8 cellular contexts compared by ENCODE assay signal in the genomic region with DNA sequence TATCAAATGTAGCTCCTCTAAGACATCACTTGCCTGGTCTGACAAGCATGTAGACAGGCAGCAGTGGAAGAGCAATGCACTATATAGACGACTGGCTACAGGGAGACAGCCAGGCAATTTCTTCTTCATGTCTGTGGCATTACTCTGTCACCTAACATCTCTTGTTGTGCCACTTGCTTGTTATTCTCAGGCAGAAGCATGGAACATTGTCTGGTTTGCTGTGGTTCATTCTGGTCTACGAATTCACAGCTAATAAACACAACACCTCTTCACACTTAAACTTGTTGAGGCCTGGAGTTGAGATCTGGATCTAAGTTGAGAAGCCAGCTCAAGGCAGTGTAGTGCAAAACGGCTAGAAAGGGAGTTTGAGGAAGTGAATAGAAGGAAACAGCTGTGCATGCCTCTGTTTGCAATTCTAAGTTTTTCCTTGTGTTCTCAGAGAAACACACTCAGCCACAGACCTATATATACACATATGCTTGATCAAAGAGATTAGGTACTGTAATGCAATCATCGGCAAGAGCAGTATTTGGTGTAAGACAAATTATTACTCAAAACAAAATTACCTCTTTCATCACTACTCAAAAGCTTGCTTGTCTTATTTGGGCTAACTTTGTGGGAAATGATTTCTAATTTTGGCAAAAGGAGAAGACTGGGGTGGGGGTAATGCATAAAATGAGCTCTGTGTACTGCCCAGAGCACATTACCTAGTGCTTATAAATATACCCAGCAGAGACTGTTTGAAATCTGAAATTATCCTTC.
A peak's percentile ranks its signal among the peaks of the same experiment; 100 is the strongest.
DNase-seq lines count a peak whose midpoint lies in the region; ATAC-seq, FAIRE-seq and TF ChIP-seq lines count a peak whose summit lies in the region.

No MANE protein-coding gene starts in this region.

- H2AFZ ChIP-seq in SU-DHL-6 (ENCODE audit: low read depth, low read length, severe bottlenecking) (no peak overlapping the region), keratinocyte (ENCODE audit: control insufficient read depth, low read length) (no peak overlapping the region)

- TF ChIP-seq CTCF in A673 (conservative IDR thresholded peaks at IDR 0.05; ENCODE audit: low read depth, low read length) (no peak), SU-DHL-6 (IDR thresholded peaks at IDR 0.05; ENCODE audit: insufficient read depth, low read length, poor library complexity, severe bottlenecking) (no peak), keratinocyte (optimal IDR thresholded peaks at IDR 0.05 in 1 of 3, IDR thresholded peaks at IDR 0.05 in 1 of 3, conservative IDR thresholded peaks at IDR 0.05 in 1 of 3; ENCODE audit: extremely low read depth in 1 of 3, insufficient read depth in 2 of 3, low read length in 3 of 3) (no peak), BE2C (IDR thresholded peaks at IDR 0.05; ENCODE audit: low read depth, low read length) (no peak)

- no peaks in the 10 kb centered on the region for H4K20me1 ChIP-seq in SU-DHL-6 (ENCODE audit: low read depth, low read length)
- H4K20me1 ChIP-seq in keratinocyte (ENCODE audit: control insufficient read depth, extremely low read depth, insufficient read depth, low read length), result no peaks in the 10 kb centered on the region

- ATAC-seq in GM19025 (IDR thresholded peaks at IDR 0.05; ENCODE audit: low read depth, unreplicated experiment) (peak; percentile 88), HG03135 (IDR thresholded peaks at IDR 0.05; ENCODE audit: unreplicated experiment) (peak; percentile 83)

- dilution Hi-C loops in keratinocyte (cut with MboI; ENCODE audit: extremely low pct_ligation_motif_present, low sequenced_read_pairs), result no loop called here

- BruUV-seq in A673 (replicated peaks; lab: Mats Ljungman, UMichigan), result no TSS peak

- H3K36me3 ChIP-seq in A673 (ENCODE audit: insufficient read depth, low read length, poor library complexity, severe bottlenecking), result peaks cover 3% of the 10 kb centered on the region
- H3K36me3 ChIP-seq in SU-DHL-6 (ENCODE audit: low read length), result no peaks in the 10 kb centered on the region
- peaks cover 1 to 3% of the 10 kb centered on the region in 2 experiments for H3K36me3 ChIP-seq in keratinocyte (ENCODE audit: control insufficient read depth in 2 of 2, extremely low read depth in 1 of 2, insufficient read depth in 2 of 2, low read length in 2 of 2)
- H3K36me3 ChIP-seq in BE2C, result peaks cover 2% of the 10 kb centered on the region

- H3K4me1 ChIP-seq in A673 (ENCODE audit: insufficient read depth, low read length, poor library complexity, severe bottlenecking) (peaks cover 54% of the 10 kb centered on the region), keratinocyte (ENCODE audit: control insufficient read depth, extremely low read depth, insufficient read depth, low read length) (peaks cover 5% of the 10 kb centered on the region), BE2C (peaks cover 29% of the 10 kb centered on the region)

- DNase-seq in A673 (ENCODE audit: low spot score), result peak; percentile 18
- no peak for DNase-seq in keratinocyte (ENCODE audit: low read depth, low spot score)
- DNase-seq in NK-92 treated with Interleukin-12 subunit alpha and Interleukin-12 subunit beta, amount 100 ng/mL, for 24 hours (lab: John Stamatoyannopoulos, UW), result no peak
- DNase-seq in BE2C, result no peak
- no peak for DNase-seq in COLO668 (lab: John Stamatoyannopoulos, UW; ENCODE audit: unreplicated experiment)

- H3K9ac ChIP-seq in SU-DHL-6 (ENCODE audit: low read length) (no peak overlapping the region), keratinocyte (ENCODE audit: control insufficient read depth, extremely low read depth, insufficient read depth, low read length) (no peak overlapping the region)

- H3K9me2 ChIP-seq in SU-DHL-6 (replicated peaks; ENCODE audit: insufficient read depth, low read length), result no peaks in the 10 kb centered on the region

- H3K27me3 ChIP-seq in A673 (replicated peaks; ENCODE audit: insufficient read depth, low read depth, low read length, poor library complexity) (no peaks in the 10 kb centered on the region), SU-DHL-6 (ENCODE audit: low read length) (no peaks in the 10 kb centered on the region), keratinocyte (ENCODE audit: control insufficient read depth, extremely low read depth, insufficient read depth, low read length) (no peaks in the 10 kb centered on the region), BE2C (no peaks in the 10 kb centered on the region)

- POLR2A ChIA-PET in A673 (lab: Charles Lee; ENCODE audit: low non-redundant PET), result no interaction called here

- H3K9me1 ChIP-seq in keratinocyte (ENCODE audit: control insufficient read depth, extremely low read depth, insufficient read depth, low read length), result no peaks in the 10 kb centered on the region

- CTCF ChIA-PET in A673 (lab: Charles Lee), result no interaction called here

- peak; percentile 26 for FAIRE-seq in keratinocyte (lab: Jason Lieb, UNC)

- peak overlapping the region; percentile 3 for H3K27ac ChIP-seq in A673 (ENCODE audit: low read depth, low read length, poor library complexity, severe bottlenecking)
- H3K27ac ChIP-seq in SU-DHL-6 (ENCODE audit: low read depth, low read length), result peak overlapping the region; percentile 50
- H3K27ac ChIP-seq in keratinocyte (ENCODE audit: control insufficient read depth, insufficient read depth, low read length), result no peak overlapping the region

- intact Hi-C loops in A673 (cut with micrococcal nuclease; ENCODE audit: unreplicated experiment), result no loop called here

- H3K9me3 ChIP-seq in A673 (ENCODE audit: low read depth, low read length, poor library complexity, severe bottlenecking), result no peaks in the 10 kb centered on the region
- H3K9me3 ChIP-seq in SU-DHL-6 (ENCODE audit: insufficient read depth, low read length), result no peaks in the 10 kb centered on the region
- no peaks in the 10 kb centered on the region for H3K9me3 ChIP-seq in keratinocyte (ENCODE audit: control insufficient read depth, low read depth, low read length)
- H3K9me3 ChIP-seq in BE2C, result no peaks in the 10 kb centered on the region

- H3K4me2 ChIP-seq in SU-DHL-6 (ENCODE audit: low read depth, low read length, poor library complexity, severe bottlenecking), result peak overlapping the region; percentile 46
- no peak overlapping the region for H3K4me2 ChIP-seq in keratinocyte (ENCODE audit: control insufficient read depth, extremely low read depth, insufficient read depth, low read depth, low read length)

- H3K4me3 ChIP-seq in A673 (ENCODE audit: low read depth, low read length, poor library complexity, severe bottlenecking) (no peak overlapping the region), SU-DHL-6 (ENCODE audit: insufficient read depth, low read length, poor library complexity, severe bottlenecking) (no peak overlapping the region), keratinocyte (ENCODE audit: control insufficient read depth in 2 of 3, extremely low read depth in 1 of 3, insufficient read depth in 2 of 3, low read depth in 1 of 3, low read length in 3 of 3) (no peak overlapping the region), BE2C (ENCODE audit: low read depth, low read length) (no peak overlapping the region; the same call in 1 of the 2 replicates)

- H3K79me2 ChIP-seq in SU-DHL-6 (ENCODE audit: insufficient read depth, low read length) (no peaks in the 10 kb centered on the region), keratinocyte (ENCODE audit: control insufficient read depth, insufficient read depth, low read length) (no peaks in the 10 kb centered on the region)

- H3F3A ChIP-seq in SU-DHL-6 (ENCODE audit: insufficient read depth), result no peaks in the 10 kb centered on the region
